1 cellular context compared by ENCODE assay signal in genomic region chr9:35665471-35665818, GRCh38.
TF ChIP-seq lines count a peak whose summit lies in the region.

No MANE protein-coding gene starts in this region.

TF ChIP-seq in A549, 52 proteins besides CTCF, POLR2A, EP300 and RAD21 (continued from another document):
- TF ChIP-seq REST (IDR thresholded peaks at IDR 0.05), result no peak
- no peak for TF ChIP-seq PHF8 (IDR thresholded peaks at IDR 0.05; ENCODE audit: borderline replicate concordance, low read depth)
- no peak for TF ChIP-seq CBX8 (IDR thresholded peaks at IDR 0.05)
TF ChIP-seq in A549: peak in this region for 0.
